Comparison of ENCODE assay signal across 8 cellular contexts in the genomic region with DNA sequence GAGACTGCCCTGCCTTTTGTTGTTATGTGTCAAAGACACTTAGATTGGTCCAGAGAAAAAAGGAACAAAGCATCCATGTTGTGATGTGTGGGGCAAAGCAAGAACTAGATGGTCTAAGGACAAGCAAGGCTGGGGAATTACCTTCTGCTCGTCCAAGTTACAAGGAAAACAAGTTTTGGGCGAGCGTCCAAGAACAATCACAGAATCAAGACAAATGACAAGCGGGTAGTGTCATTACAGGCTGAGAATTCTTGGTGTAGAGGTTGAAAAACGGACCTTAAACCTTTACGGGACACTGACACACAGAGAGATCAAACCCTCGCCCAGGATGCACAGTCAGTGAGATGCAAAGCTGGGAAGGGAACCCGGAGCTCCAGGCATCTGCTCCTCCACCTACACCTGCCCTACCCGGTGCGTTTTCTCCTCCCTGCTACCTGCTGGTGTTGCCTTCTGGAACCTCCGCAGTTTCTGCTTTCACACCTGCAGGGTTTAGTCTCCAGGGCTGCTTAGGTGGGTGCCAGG. TPM values are rescaled to one million over a fixed set of nuclear protein-coding genes. Genes with fewer than 3 reads are reported as not detected.
DNase-seq lines count a peak whose midpoint lies in the region; ATAC-seq and TF ChIP-seq lines count a peak whose summit lies in the region.

No MANE protein-coding gene starts in this region.

- TF ChIP-seq CTCF in DND-41 (IDR thresholded peaks at IDR 0.05; ENCODE audit: borderline replicate concordance, extremely low read depth, low read length, poor library complexity, severe bottlenecking), result no peak

- peak overlapping the region; percentile 90 for H3K4me2 ChIP-seq in DND-41 (ENCODE audit: insufficient read depth, low read length)

- H3K4me1 Mint-ChIP-seq in activated CD4-positive, alpha-beta memory T cell treated with anti-CD3 and anti-CD28 coated beads for 36 hours (ENCODE audit: low read depth), result peaks cover 21% of the 10 kb centered on the region
- peaks cover 23 to 27% of the 10 kb centered on the region in 2 donors for H3K4me1 Mint-ChIP-seq in stimulated activated naive B cell treated with anti-CD40 and anti-IgM and Interleukin-4, amounts not matched to agents 10 μg/mL and 1 μg/mL and 100 μg/mL, for 72 hours

- peak overlapping the region; percentile 86 for H2AFZ ChIP-seq in DND-41 (ENCODE audit: low read depth, low read length)

- H3K4me3 Mint-ChIP-seq in activated CD4-positive, alpha-beta memory T cell treated with anti-CD3 and anti-CD28 coated beads for 36 hours, result peak overlapping the region; percentile 78
- H3K4me3 Mint-ChIP-seq in stimulated activated naive B cell treated with anti-CD40 and anti-IgM and Interleukin-4, amounts not matched to agents 10 μg/mL and 1 μg/mL and 100 μg/mL, for 72 hours, result peak overlapping the region; percentile 90 to 95

- peaks cover 21% of the 10 kb centered on the region for H3K36me3 Mint-ChIP-seq in activated CD4-positive, alpha-beta memory T cell treated with anti-CD3 and anti-CD28 coated beads for 36 hours
- peaks cover 24 to 35% of the 10 kb centered on the region in 2 donors for H3K36me3 Mint-ChIP-seq in stimulated activated naive B cell treated with anti-CD40 and anti-IgM and Interleukin-4, amounts not matched to agents 10 μg/mL and 1 μg/mL and 100 μg/mL, for 72 hours

- H3K9me3 Mint-ChIP-seq in activated CD4-positive, alpha-beta memory T cell treated with anti-CD3 and anti-CD28 coated beads for 36 hours, result peaks cover 20% of the 10 kb centered on the region
- H3K9me3 Mint-ChIP-seq in stimulated activated naive B cell treated with anti-CD40 and anti-IgM and Interleukin-4, amounts not matched to agents 10 μg/mL and 1 μg/mL and 100 μg/mL, for 72 hours, result peaks cover 7% of the 10 kb centered on the region in 2 donors

- H3K9me3 ChIP-seq in DND-41 (ENCODE audit: insufficient read depth, low read length, severe bottlenecking) (peaks cover 8% of the 10 kb centered on the region), iPS-18a (ENCODE audit: control insufficient read depth, low read depth, low read length) (peaks cover 3% of the 10 kb centered on the region)

- H3K4me1 ChIP-seq in DND-41 (ENCODE audit: insufficient read depth, low read length) (peaks cover 18% of the 10 kb centered on the region), iPS-18a (ENCODE audit: control insufficient read depth, low read depth, low read length) (peaks cover 3% of the 10 kb centered on the region)

- no peak overlapping the region for H3K27ac Mint-ChIP-seq in activated CD4-positive, alpha-beta memory T cell treated with anti-CD3 and anti-CD28 coated beads for 36 hours
- H3K27ac Mint-ChIP-seq in stimulated activated naive B cell treated with anti-CD40 and anti-IgM and Interleukin-4, amounts not matched to agents 10 μg/mL and 1 μg/mL and 100 μg/mL, for 72 hours, result peak overlapping the region; percentile 86

- DNase-seq in DND-41 (no peak), occipital lobe (lab: John Stamatoyannopoulos, UW) (no peak), posterior cingulate gyrus (no peak), anterior cingulate cortex (lab: John Stamatoyannopoulos, UW) (no peak)
- DNase-seq in activated CD4-positive, alpha-beta memory T cell treated with anti-CD3 and anti-CD28 coated beads for 36 hours, result no peak
- DNase-seq in stimulated activated naive B cell treated with anti-CD40 and anti-IgM and Interleukin-4, amounts not matched to agents 10 μg/mL and 1 μg/mL and 100 μg/mL, for 72 hours, result no peak

- H3K79me2 ChIP-seq in DND-41 (ENCODE audit: insufficient read depth, low read length), result 0 out of 2 replicates have a peak, but pooled peaks cover 3% of the 10 kb centered on the region

- peak overlapping the region; percentile 84 to 88; a peak in 2 of 4 replicates for H3K4me3 ChIP-seq in DND-41 (ENCODE audit: low read depth in 1 of 2, low read length in 2 of 2)
- H3K4me3 ChIP-seq in iPS-18a (ENCODE audit: low read length), result peak overlapping the region; percentile 67

- intact Hi-C loops in activated CD4-positive, alpha-beta memory T cell treated with anti-CD3 and anti-CD28 coated beads for 36 hours (cut with micrococcal nuclease), result loop anchor here (1.0 to 2.0 kb wide), 4 partner anchors 11 to 64 kb away; partner anchors contain the start of genes RPS5, ZNF132, ZNF446 and ZNF584
- intact Hi-C loops in posterior cingulate gyrus (cut with DNase I), result loop anchor here (1.0 to 2.0 kb wide), 2 partner anchors 11 to 16 kb away; partner anchors contain the start of genes ZNF132 and ZNF324

- peaks cover 13% of the 10 kb centered on the region for H3K36me3 ChIP-seq in DND-41 (ENCODE audit: insufficient read depth, low read length)
- no peaks in the 10 kb centered on the region for H3K36me3 ChIP-seq in iPS-18a (ENCODE audit: control insufficient read depth, low read depth, low read length)

- POLR2A ChIA-PET in activated CD4-positive, alpha-beta memory T cell treated with anti-CD3 and anti-CD28 coated beads for 36 hours (lab: Charles Lee), result interaction anchor here (0.8 kb wide), 1 partner anchor 8 kb away, joined by 4 read pairs; no protein-coding TSS in a partner anchor

- CTCF ChIA-PET in activated CD4-positive, alpha-beta memory T cell treated with anti-CD3 and anti-CD28 coated beads for 36 hours (lab: Charles Lee), result interaction anchor here (1.0 to 1.8 kb wide), 3 partner anchors 14 to 125 kb away, joined by 3 to 5 read pairs (median 3); no protein-coding TSS in a partner anchor

- no peak overlapping the region for H3K27ac ChIP-seq in DND-41 (ENCODE audit: low read length)
- H3K27ac ChIP-seq in iPS-18a (ENCODE audit: low read length), result no peak overlapping the region

- peak overlapping the region; percentile 68 for H3K9ac ChIP-seq in DND-41 (ENCODE audit: low read depth, low read length)
- no peak overlapping the region for H3K9ac ChIP-seq in iPS-18a (ENCODE audit: low read length)

- ATAC-seq in DND-41 (ENCODE audit: insufficient read depth, low read depth), result no peak; the same call in 1 of the 3 replicates
- peak; percentile 4 for ATAC-seq in HG02678 (IDR thresholded peaks at IDR 0.05; ENCODE audit: unreplicated experiment)
- peak; percentile 18 to 21 for ATAC-seq in stimulated activated naive B cell treated with anti-CD40 and anti-IgM and Interleukin-4, amounts not matched to agents 10 μg/mL and 1 μg/mL and 100 μg/mL, for 72 hours (replicated peaks)

- H3K27me3 Mint-ChIP-seq in activated CD4-positive, alpha-beta memory T cell treated with anti-CD3 and anti-CD28 coated beads for 36 hours, result peaks cover 13% of the 10 kb centered on the region
- H3K27me3 Mint-ChIP-seq in stimulated activated naive B cell treated with anti-CD40 and anti-IgM and Interleukin-4, amounts not matched to agents 10 μg/mL and 1 μg/mL and 100 μg/mL, for 72 hours, result peaks cover 12 to 16% of the 10 kb centered on the region in 2 donors

- H3K27me3 ChIP-seq in DND-41 (ENCODE audit: insufficient read depth, low read length, poor library complexity) (peaks cover 4% of the 10 kb centered on the region), iPS-18a (ENCODE audit: control insufficient read depth, insufficient read depth, low read length) (peaks cover 30% of the 10 kb centered on the region)

- no peaks in the 10 kb centered on the region for H4K20me1 ChIP-seq in DND-41 (ENCODE audit: insufficient read depth, low read length)

RNA-seq across cellular contexts. Expression of gene ZNF324B, which starts 0.5 kb away (rescaled TPM):
- 1 to 10 TPM; 7.7 to 7.8 TPM for total RNA-seq in activated CD4-positive, alpha-beta memory T cell treated with anti-CD3 and anti-CD28 coated beads for 36 hours
- 18.2 TPM for total RNA-seq in occipital lobe

RNA-seq across cellular contexts. Expression of gene ZNF132, which starts 10.9 kb away (rescaled TPM):
- 1 to 10 TPM; 3.1 to 3.6 TPM for total RNA-seq in activated CD4-positive, alpha-beta memory T cell treated with anti-CD3 and anti-CD28 coated beads for 36 hours
- total RNA-seq in occipital lobe, result 21.7 TPM

RNA-seq across cellular contexts. Expression of gene ZNF324, which starts 16.0 kb away (rescaled TPM):
- 1 to 10 TPM; 7.0 to 8.3 TPM for total RNA-seq in activated CD4-positive, alpha-beta memory T cell treated with anti-CD3 and anti-CD28 coated beads for 36 hours
- 22.9 TPM for total RNA-seq in occipital lobe

RNA-seq across cellular contexts. Expression of gene ZNF446, which starts 25.3 kb away (rescaled TPM):
- 1 to 10 TPM; 6.4 to 7.5 TPM for total RNA-seq in activated CD4-positive, alpha-beta memory T cell treated with anti-CD3 and anti-CD28 coated beads for 36 hours
- total RNA-seq in occipital lobe, result 7.5 TPM

RNA-seq across cellular contexts. Expression of gene ZNF584, which starts 42.4 kb away (rescaled TPM):
- total RNA-seq in activated CD4-positive, alpha-beta memory T cell treated with anti-CD3 and anti-CD28 coated beads for 36 hours, result 10 to 100 TPM in 1 of 2 experiments, 1 to 10 TPM in 1; 8.3 to 10.7 TPM
- 14.3 TPM for total RNA-seq in occipital lobe
